In genomic region chr6:160931378-160932343, GRCh38 we compare ENCODE assay signal across 9 cellular contexts. TPM values are rescaled to one million over a fixed set of nuclear protein-coding genes. Genes with fewer than 3 reads are reported as not detected.
A peak's percentile ranks its signal among the peaks of the same experiment; 100 is the strongest.
DNase-seq lines count a peak whose midpoint lies in the region; ATAC-seq, FAIRE-seq and TF ChIP-seq lines count a peak whose summit lies in the region.
"Had no signal": no experiment of that assay in that cellular context is flagged by ENCODE, and none has a peak within 500 bp of the region (broad histone marks: within the 10 kb centered on the region; RNA-seq: fewer than 3 reads in every experiment).

No MANE protein-coding gene starts in this region.

- intact Hi-C loops in endothelial cell of umbilical vein (cut with micrococcal nuclease), result loop anchor here (1.0 to 10.0 kb wide), 5 partner anchors 61 to 407 kb away; partner anchors contain the start of gene AGPAT4

- no peak overlapping the region for H3K4me3 Mint-ChIP-seq in activated CD4-positive, alpha-beta memory T cell treated with anti-CD3 and anti-CD28 coated beads, Interleukin-2, amount 10 ng/mL, durations not matched to agents 7 days and 5 days

- peaks cover 31% of the 10 kb centered on the region for H3K27me3 Mint-ChIP-seq in activated CD4-positive, alpha-beta memory T cell treated with anti-CD3 and anti-CD28 coated beads, Interleukin-2, amount 10 ng/mL, durations not matched to agents 7 days and 5 days

- H3K36me3 Mint-ChIP-seq in activated CD4-positive, alpha-beta memory T cell treated with anti-CD3 and anti-CD28 coated beads, Interleukin-2, amount 10 ng/mL, durations not matched to agents 7 days and 5 days (ENCODE audit: low read depth), result no peaks in the 10 kb centered on the region

- H3K27ac Mint-ChIP-seq in activated CD4-positive, alpha-beta memory T cell treated with anti-CD3 and anti-CD28 coated beads, Interleukin-2, amount 10 ng/mL, durations not matched to agents 7 days and 5 days, result no peak overlapping the region

- H3K36me3 ChIP-seq in BE2C (no peaks in the 10 kb centered on the region), endothelial cell of umbilical vein (ENCODE audit: control insufficient read depth in 2 of 2, extremely low read depth in 1 of 2, insufficient read depth in 2 of 2, low read length in 2 of 2) (no peaks in the 10 kb centered on the region), neural cell (ENCODE audit: insufficient read depth, low read length) (no peaks in the 10 kb centered on the region)

- H3K4me3 ChIP-seq in BE2C (ENCODE audit: low read depth, low read length) (peak overlapping the region; percentile 46), endothelial cell of umbilical vein (replicated peaks in 1 of 3; ENCODE audit: insufficient read depth in 1 of 3, low read depth in 1 of 3, low read length in 3 of 3) (no peak overlapping the region), neural cell (ENCODE audit: low read length) (peak overlapping the region; percentile 73)

- H3K9me3 ChIP-seq in BE2C (no peaks in the 10 kb centered on the region), endothelial cell of umbilical vein (replicated peaks; ENCODE audit: control insufficient read depth, insufficient read depth, low read length) (no peaks in the 10 kb centered on the region), neural cell (ENCODE audit: low read length) (no peaks in the 10 kb centered on the region)

- no peak overlapping the region for H3K27ac ChIP-seq in endothelial cell of umbilical vein (ENCODE audit: insufficient read depth, low read depth, low read length)
- H3K27ac ChIP-seq in neural cell (ENCODE audit: low read length), result no peak overlapping the region

- H3K9me3 Mint-ChIP-seq in activated CD4-positive, alpha-beta memory T cell treated with anti-CD3 and anti-CD28 coated beads, Interleukin-2, amount 10 ng/mL, durations not matched to agents 7 days and 5 days, result no peaks in the 10 kb centered on the region

- H3K27me3 ChIP-seq in BE2C (peaks cover 19% of the 10 kb centered on the region), endothelial cell of umbilical vein (ENCODE audit: control insufficient read depth in 2 of 2, insufficient read depth in 2 of 2, low read length in 2 of 2) (peaks cover 0 to 3% of the 10 kb centered on the region in 2 experiments), neural cell (ENCODE audit: insufficient read depth, low read depth, low read length) (no peaks in the 10 kb centered on the region)

- H3K9me1 ChIP-seq in endothelial cell of umbilical vein (replicated peaks; ENCODE audit: control insufficient read depth, extremely low read depth, insufficient read depth, low read length), result no peaks in the 10 kb centered on the region

- CTCF ChIA-PET in endothelial cell of umbilical vein (lab: Charles Lee), result interaction anchor here (0.7 to 12.8 kb wide), 42 partner anchors 8 to 1068 kb away, joined by 3 to 671 read pairs (median 4); partner anchors contain the start of genes AGPAT4 and MAP3K4
- CTCF ChIA-PET in activated CD4-positive, alpha-beta memory T cell treated with anti-CD3 and anti-CD28 coated beads, Interleukin-2, amount 10 ng/mL, durations not matched to agents 7 days and 5 days (lab: Charles Lee), result interaction anchor here (0.6 to 17.1 kb wide), 20 partner anchors 7 to 1379 kb away, joined by 3 to 363 read pairs (median 4); no protein-coding TSS in a partner anchor

- TF ChIP-seq RAD21 in neural cell (conservative IDR thresholded peaks at IDR 0.05), result no peak

- DNase-seq in BE2C (no peak), NCI-H748 (lab: John Stamatoyannopoulos, UW; ENCODE audit: unreplicated experiment) (peak; percentile 56), endothelial cell of umbilical vein (ENCODE audit: low read depth, low spot score) (no peak), activated T-cell treated with anti-CD3 and anti-CD28 coated beads for 4 hours (no peak), erythroblast (lab: John Stamatoyannopoulos, UW) (no peak)
- DNase-seq in activated CD4-positive, alpha-beta memory T cell treated with anti-CD3 and anti-CD28 coated beads, Interleukin-2, amount 10 ng/mL, durations not matched to agents 7 days and 5 days, result no peak

- no TSS peak for BruUV-seq in endothelial cell of umbilical vein (replicated peaks; lab: Mats Ljungman, UMichigan)

- H3K9me2 ChIP-seq in neural cell (ENCODE audit: insufficient read depth, low read length), result no peaks in the 10 kb centered on the region

- peaks cover 8% of the 10 kb centered on the region for H3K4me1 Mint-ChIP-seq in activated CD4-positive, alpha-beta memory T cell treated with anti-CD3 and anti-CD28 coated beads, Interleukin-2, amount 10 ng/mL, durations not matched to agents 7 days and 5 days

- dilution Hi-C loops in endothelial cell of umbilical vein (cut with MboI; ENCODE audit: extremely low pct_ligation_motif_present, low sequenced_read_pairs), result no loop called here

- POLR2A ChIA-PET in endothelial cell of umbilical vein (lab: Charles Lee), result no interaction called here
- POLR2A ChIA-PET in activated CD4-positive, alpha-beta memory T cell treated with anti-CD3 and anti-CD28 coated beads, Interleukin-2, amount 10 ng/mL, durations not matched to agents 7 days and 5 days (lab: Charles Lee), result interaction anchor here (2.6 kb wide), 1 partner anchor 439 kb away, joined by 6 read pairs; no protein-coding TSS in a partner anchor

- no peaks in the 10 kb centered on the region for H3F3A ChIP-seq in neural cell (ENCODE audit: insufficient read depth, low read length, poor library complexity, severe bottlenecking)

- no peak for FAIRE-seq in endothelial cell of umbilical vein (lab: Jason Lieb, UNC)
- FAIRE-seq: colon had no signal

- TF ChIP-seq POLR2A in endothelial cell of umbilical vein (IDR thresholded peaks at IDR 0.05; ENCODE audit: low read depth, low read length) (no peak), erythroblast (IDR thresholded peaks at IDR 0.05; ENCODE audit: low read length) (no peak)

- TF ChIP-seq CTCF in BE2C (IDR thresholded peaks at IDR 0.05; ENCODE audit: low read depth, low read length), result no peak
- no peak for TF ChIP-seq CTCF in endothelial cell of umbilical vein (IDR thresholded peaks at IDR 0.05; ENCODE audit: extremely low read depth in 1 of 2, insufficient read depth in 1 of 2, low read depth in 1 of 2, low read length in 2 of 2)
- TF ChIP-seq CTCF in neural cell (IDR thresholded peaks at IDR 0.05; ENCODE audit: poor library complexity, severe bottlenecking), result no peak

- H3K4me1 ChIP-seq in BE2C, result no peaks in the 10 kb centered on the region
- H3K4me1 ChIP-seq in endothelial cell of umbilical vein (ENCODE audit: control insufficient read depth, extremely low read depth, insufficient read depth, low read length), result peaks cover 2% of the 10 kb centered on the region

- H3K9ac ChIP-seq in endothelial cell of umbilical vein (replicated peaks; ENCODE audit: extremely low read depth, insufficient read depth, low read length) (no peak overlapping the region), neural cell (ENCODE audit: low read length) (peak overlapping the region; percentile 60)

- no peak for ATAC-seq in HG02885 (IDR thresholded peaks at IDR 0.05; ENCODE audit: poor library complexity, unreplicated experiment)

- no peaks in the 10 kb centered on the region for H4K20me1 ChIP-seq in endothelial cell of umbilical vein (replicated peaks; ENCODE audit: control insufficient read depth, extremely low read depth, insufficient read depth, low read length)
- H4K20me1 ChIP-seq in neural cell (ENCODE audit: insufficient read depth), result no peaks in the 10 kb centered on the region

- TF ChIP-seq EP300 in neural cell (conservative IDR thresholded peaks at IDR 0.05; ENCODE audit: poor library complexity, severe bottlenecking), result no peak

- H3K79me2 ChIP-seq in endothelial cell of umbilical vein (ENCODE audit: control insufficient read depth, insufficient read depth, low read length) (no peaks in the 10 kb centered on the region), neural cell (replicated peaks; ENCODE audit: insufficient read depth, low read length) (no peaks in the 10 kb centered on the region)

- H3K4me2 ChIP-seq in endothelial cell of umbilical vein (ENCODE audit: insufficient read depth, low read length) (peak overlapping the region; percentile 24), neural cell (ENCODE audit: low read length) (no peak overlapping the region)

- peak overlapping the region; percentile 95 for H2AFZ ChIP-seq in endothelial cell of umbilical vein (ENCODE audit: low read depth, low read length)
- H2AFZ ChIP-seq in neural cell (ENCODE audit: low read depth, low read length), result peak overlapping the region; percentile 22

TF ChIP-seq in endothelial cell of umbilical vein, 7 proteins besides CTCF, POLR2A, EP300 and RAD21 (continues in another document):
- TF ChIP-seq MAX (IDR thresholded peaks at IDR 0.05; ENCODE audit: insufficient read depth, insufficient read length) (no peak), GATA2 (IDR thresholded peaks at IDR 0.05; ENCODE audit: insufficient read depth, insufficient read length, low read depth, low read length) (no peak), JUN (IDR thresholded peaks at IDR 0.05; ENCODE audit: borderline replicate concordance, insufficient read depth, insufficient read length, low read depth) (no peak)

TF ChIP-seq in neural cell, 6 proteins besides CTCF, POLR2A, EP300 and RAD21 (continues in another document):
- no peak for TF ChIP-seq POLR2AphosphoS5 (IDR thresholded peaks at IDR 0.05)

RNA-seq across cellular contexts. Expression of gene MAP3K4, which starts 59.9 kb away (rescaled TPM):
- polyA plus RNA-seq in BE2C (2012; ENCODE audit: insufficient read depth, insufficient read length, low read depth), result 16.4 TPM
- 32.2 and 42.3 TPM in 2 replicates for total RNA-seq in endothelial cell of umbilical vein
- 7.2 and 10.8 TPM in 2 replicates for polyA plus RNA-seq in endothelial cell of umbilical vein
- polyA plus RNA-seq in endothelial cell of umbilical vein (2011; cell fraction: cytosol; rRNA removed), result 9.2 and 11.1 TPM in 2 replicates
- 45.7 and 57.4 TPM in 2 replicates for polyA plus RNA-seq in endothelial cell of umbilical vein (2011; cell fraction: nucleus; rRNA removed)
- polyA plus RNA-seq in endothelial cell of umbilical vein (2012), result 12.8 and 16.1 TPM in 2 replicates
- 29.3 and 45.7 TPM in 2 replicates for polyA minus RNA-seq in endothelial cell of umbilical vein
- 6.6 TPM for polyA minus RNA-seq in endothelial cell of umbilical vein (2011; cell fraction: cytosol; rRNA and poly(A)+ RNA removed)
- 83.8 and 105 TPM in 2 replicates for polyA minus RNA-seq in endothelial cell of umbilical vein (2011; cell fraction: nucleus; rRNA and poly(A)+ RNA removed)
- 31.0 and 42.9 TPM in 2 replicates for polyA plus RNA-seq in neural cell
- 53.8 and 56.3 TPM in 2 replicates for polyA minus RNA-seq in neural cell
- total RNA-seq in activated CD4-positive, alpha-beta memory T cell treated with anti-CD3 and anti-CD28 coated beads, Interleukin-2, amount 10 ng/mL, durations not matched to agents 7 days and 5 days, result 10 to 100 TPM; 40.0 to 50.6 TPM

Comparison
In these comparisons a context has a peak if more than half of its experiments do, and no peak if none do; other contexts are left out.
1. H3K4me3 ChIP-seq: peak in BE2C (single experiment) and neural cell (single experiment); none in endothelial cell of umbilical vein (0 of 3).